ENCODE assay signal across 8 cellular contexts in the genomic region with DNA sequence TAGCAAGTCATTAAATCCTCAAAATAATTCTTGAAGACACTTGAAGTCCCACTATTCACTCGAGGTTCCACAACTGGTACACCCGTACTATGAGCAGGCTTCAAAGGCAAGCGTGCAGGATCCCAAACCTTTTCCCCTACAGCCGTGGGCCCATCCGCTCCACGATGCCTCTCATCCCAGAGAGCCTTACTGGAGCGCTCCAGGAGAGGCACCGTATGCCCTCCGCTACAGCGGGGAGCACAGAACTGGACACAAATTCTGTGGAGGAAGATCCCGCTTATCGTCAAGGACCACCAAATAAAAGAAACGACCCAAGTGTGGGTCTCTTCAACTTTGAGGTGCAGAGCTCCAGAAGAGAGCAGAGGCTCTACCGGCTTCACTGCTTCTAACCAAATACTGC. TPM values are rescaled to one million over a fixed set of nuclear protein-coding genes. Genes with fewer than 3 reads are reported as not detected.
DNase-seq lines count a peak whose midpoint lies in the region; ATAC-seq, FAIRE-seq and TF ChIP-seq lines count a peak whose summit lies in the region.

No MANE protein-coding gene starts in this region.

- H3K4me1 ChIP-seq in adrenal gland (replicated peaks in 1 of 2): peaks cover 12 to 17% of the 10 kb centered on the region in 2 donors
- peaks cover 14 to 15% of the 10 kb centered on the region in 2 donors for H3K4me1 ChIP-seq in thyroid gland

- H3K27ac Mint-ChIP-seq in T-helper 1 cell treated with Interleukin-12 subunit alpha and Interleukin-12 subunit beta and Interleukin-4 antibody, amounts not matched to agents 30 μg/mL and 1 μg/mL, for 36 hours: peak overlapping the region; percentile 88

- peak overlapping the region; percentile 95 for H3K4me3 Mint-ChIP-seq in T-helper 1 cell treated with Interleukin-12 subunit alpha and Interleukin-12 subunit beta and Interleukin-4 antibody, amounts not matched to agents 30 μg/mL and 1 μg/mL, for 36 hours

- FAIRE-seq in frontal cortex (lab: Jason Lieb, UNC): no peak

- no peak for TF ChIP-seq POLR2A in adrenal gland (IDR thresholded peaks at IDR 0.05)
- no peak for TF ChIP-seq POLR2A in thyroid gland (IDR thresholded peaks at IDR 0.05)

- H3K4me1 Mint-ChIP-seq in T-helper 1 cell treated with Interleukin-12 subunit alpha and Interleukin-12 subunit beta and Interleukin-4 antibody, amounts not matched to agents 30 μg/mL and 1 μg/mL, for 36 hours (ENCODE audit: low read depth): peaks cover 20% of the 10 kb centered on the region

- no peaks in the 10 kb centered on the region for H3K9me3 ChIP-seq in adrenal gland (replicated peaks in 1 of 3)
- no peaks in the 10 kb centered on the region for H3K9me3 ChIP-seq in thyroid gland

- WGBS in adrenal gland, 4 donors: 0 to 3% (median 1%) methylated on average over 8 to 14 of the region's 14 CpGs
- 0 to 1% methylated on average over 12 to 14 of the region's 14 CpGs for WGBS in thyroid gland, 2 donors

- H3K4me3 ChIP-seq in adrenal gland (peak overlapping the region; percentile 74 to 97 (median 87)), thyroid gland (replicated peaks in 1 of 3) (peak overlapping the region; percentile 27 to 79 (median 77))

- intact Hi-C loops in adrenal gland (cut with DNase I): no loop called here
- intact Hi-C loops in thyroid gland (cut with DNase I): no loop called here

- H3K27ac ChIP-seq in adrenal gland (peak overlapping the region in 1 of 5 donors; percentile 72), thyroid gland (no peak overlapping the region)

- TF ChIP-seq CTCF in adrenal gland (IDR thresholded peaks at IDR 0.05): no peak
- TF ChIP-seq CTCF in thyroid gland (IDR thresholded peaks at IDR 0.05): no peak

- peaks cover 14% of the 10 kb centered on the region for H3K36me3 Mint-ChIP-seq in T-helper 1 cell treated with Interleukin-12 subunit alpha and Interleukin-12 subunit beta and Interleukin-4 antibody, amounts not matched to agents 30 μg/mL and 1 μg/mL, for 36 hours (ENCODE audit: low read depth)

- H3K27me3 Mint-ChIP-seq in T-helper 1 cell treated with Interleukin-12 subunit alpha and Interleukin-12 subunit beta and Interleukin-4 antibody, amounts not matched to agents 30 μg/mL and 1 μg/mL, for 36 hours (ENCODE audit: low read depth): no peaks in the 10 kb centered on the region

- H3K9me3 Mint-ChIP-seq in T-helper 1 cell treated with Interleukin-12 subunit alpha and Interleukin-12 subunit beta and Interleukin-4 antibody, amounts not matched to agents 30 μg/mL and 1 μg/mL, for 36 hours: no peaks in the 10 kb centered on the region

- H3K27me3 ChIP-seq in adrenal gland: no peaks in the 10 kb centered on the region
- H3K27me3 ChIP-seq in thyroid gland: no peaks in the 10 kb centered on the region

- DNase-seq in T-helper 1 cell (no peak), adrenal gland (peak in 2 of 7 donors; percentile 16 to 48), left lobe of liver (ENCODE audit: low spot score) (peak; percentile 39), thyroid gland (no peak), frontal cortex (ENCODE audit: low spot score in 2 of 2) (no peak)
- no peak for DNase-seq in activated effector memory CD4-positive, alpha-beta T cell treated with anti-CD3 and anti-CD28 coated beads, Interleukin-2, amount 50 U/mL, for 16 hours

- no peak for ATAC-seq in left lobe of liver
- no peak for ATAC-seq in GM21825 (IDR thresholded peaks at IDR 0.05; ENCODE audit: unreplicated experiment)

- H3K36me3 ChIP-seq in adrenal gland (replicated peaks in 1 of 2) (peaks cover 0 to 39% of the 10 kb centered on the region in 2 donors), thyroid gland (peaks cover 33 to 35% of the 10 kb centered on the region in 2 donors)

RNA-seq across cellular contexts. Expression of a gene that starts 0.5 kb away (rescaled TPM):
- total RNA-seq in adrenal gland (10 to 100 TPM; 17.5 to 45.7 (median 25.4) TPM), left lobe of liver (15.3 TPM), thyroid gland (10 to 100 TPM; 13.0 to 32.3 (median 27.0) TPM), frontal cortex (13.9 TPM)
- polyA plus RNA-seq in adrenal gland: 10 to 100 TPM; 36.9 to 45.1 (median 44.0) TPM

RNA-seq across cellular contexts. Expression of a gene that starts 25.8 kb away (rescaled TPM):
- 10 to 100 TPM in 2 of 8 donors, 1 to 10 TPM in 6; 1.2 to 11.5 (median 2.4) TPM for total RNA-seq in adrenal gland
- polyA plus RNA-seq in adrenal gland: 1 to 10 TPM in 1 of 3 donors, under 1 TPM in 2; 0.88 to 2.5 (median 0.94) TPM
- 89.5 TPM for total RNA-seq in left lobe of liver
- total RNA-seq in thyroid gland: 1 to 10 TPM; 1.0 to 4.3 (median 2.5) TPM
- total RNA-seq in frontal cortex: not detected

RNA-seq across cellular contexts. Expression of a gene that starts 50.8 kb away (rescaled TPM):
- not detected for total RNA-seq in adrenal gland
- polyA plus RNA-seq in adrenal gland: not detected
- 0.40 TPM for total RNA-seq in left lobe of liver
- total RNA-seq in thyroid gland: 10 to 100 TPM in 1 of 4 donors, 1 to 10 TPM in 1, under 1 TPM in 2; 0.59 to 12.4 (median 1.5) TPM
- not detected for total RNA-seq in frontal cortex
